8 cellular contexts compared by ENCODE assay signal in genomic region chr2:74958277-74959105, GRCh38. TPM values are rescaled to one million over a fixed set of nuclear protein-coding genes. Genes with fewer than 3 reads are reported as not detected.
DNase-seq lines count a peak whose midpoint lies in the region; ATAC-seq and TF ChIP-seq lines count a peak whose summit lies in the region.

Gene POLE4, plus strand, starts transcription at chr2:74958643. Its CDS starts 37 bp downstream, at chr2:74958680.

- H3K36me3 ChIP-seq in left ventricle myocardium inferior (peaks cover 18% of the 10 kb centered on the region), upper lobe of right lung (peaks cover 14% of the 10 kb centered on the region)

- peaks cover 46% of the 10 kb centered on the region for H3K4me1 Mint-ChIP-seq in T-helper 1 cell treated with Interleukin-12 subunit alpha and Interleukin-12 subunit beta and Interleukin-4 antibody, amounts not matched to agents 30 μg/mL and 1 μg/mL, for 36 hours (ENCODE audit: low read depth)
- H3K4me1 Mint-ChIP-seq in progenitor cell of endocrine pancreas (ENCODE audit: low read depth) = no peaks in the 10 kb centered on the region

- no peaks in the 10 kb centered on the region for H3K27me3 Mint-ChIP-seq in T-helper 1 cell treated with Interleukin-12 subunit alpha and Interleukin-12 subunit beta and Interleukin-4 antibody, amounts not matched to agents 30 μg/mL and 1 μg/mL, for 36 hours (ENCODE audit: low read depth)
- peaks cover 9% of the 10 kb centered on the region for H3K27me3 Mint-ChIP-seq in progenitor cell of endocrine pancreas

- H3K4me3 Mint-ChIP-seq in T-helper 1 cell treated with Interleukin-12 subunit alpha and Interleukin-12 subunit beta and Interleukin-4 antibody, amounts not matched to agents 30 μg/mL and 1 μg/mL, for 36 hours = peak within 1 kb of the TSS; percentile 82
- peak within 1 kb of the TSS; percentile 78 for H3K4me3 Mint-ChIP-seq in progenitor cell of endocrine pancreas (ENCODE audit: low read depth)

- peak; percentile 51 for DNase-seq in NCI-H146 treated with DMSO at 0.1 percent for 48 hours (lab: John Stamatoyannopoulos, UW; ENCODE audit: unreplicated experiment)
- peak; percentile 50 for DNase-seq in amniotic stem cell (lab: John Stamatoyannopoulos, UW)
- peak; percentile 94 for DNase-seq in left ventricle myocardium inferior
- DNase-seq in progenitor cell of endocrine pancreas (ENCODE audit: low spot score, unreplicated experiment) = peak; percentile 81
- DNase-seq in upper lobe of right lung = peak; percentile 98

- H3K36me3 Mint-ChIP-seq in T-helper 1 cell treated with Interleukin-12 subunit alpha and Interleukin-12 subunit beta and Interleukin-4 antibody, amounts not matched to agents 30 μg/mL and 1 μg/mL, for 36 hours (ENCODE audit: low read depth) = peaks cover 42% of the 10 kb centered on the region
- peaks cover 33% of the 10 kb centered on the region for H3K36me3 Mint-ChIP-seq in progenitor cell of endocrine pancreas (ENCODE audit: insufficient read depth)

- TF ChIP-seq CTCF in left ventricle myocardium inferior (IDR thresholded peaks at IDR 0.05; ENCODE audit: borderline replicate concordance) (no peak), progenitor cell of endocrine pancreas (IDR thresholded peaks at IDR 0.05; ENCODE audit: unreplicated experiment) (no peak), upper lobe of right lung (IDR thresholded peaks at IDR 0.05) (peak; percentile 16)

- ATAC-seq in GM18498 (IDR thresholded peaks at IDR 0.05; ENCODE audit: unreplicated experiment) (peak; percentile 94), HG02884 (IDR thresholded peaks at IDR 0.05; ENCODE audit: unreplicated experiment) (peak; percentile 86), upper lobe of right lung (peak; percentile 98)

- H3K27ac ChIP-seq in left ventricle myocardium inferior (replicated peaks) (peak within 1 kb of the TSS; percentile 93), upper lobe of right lung (peak within 1 kb of the TSS; percentile 91)

- H3K4me3 ChIP-seq in left ventricle myocardium inferior = peak within 1 kb of the TSS; percentile 72
- H3K4me3 ChIP-seq in upper lobe of right lung = peak within 1 kb of the TSS; percentile 66

- H3K27ac Mint-ChIP-seq in T-helper 1 cell treated with Interleukin-12 subunit alpha and Interleukin-12 subunit beta and Interleukin-4 antibody, amounts not matched to agents 30 μg/mL and 1 μg/mL, for 36 hours = peak within 1 kb of the TSS; percentile 87
- peak within 1 kb of the TSS; percentile 89 for H3K27ac Mint-ChIP-seq in progenitor cell of endocrine pancreas

- intact Hi-C loops in left ventricle myocardium inferior (cut with micrococcal nuclease) (no loop called here), upper lobe of right lung (cut with DNase I) (no loop called here)

- H3K27me3 ChIP-seq in left ventricle myocardium inferior (ENCODE audit: low read depth) (no peaks in the 10 kb centered on the region), upper lobe of right lung (no peaks in the 10 kb centered on the region)

- no peaks in the 10 kb centered on the region for H3K9me3 Mint-ChIP-seq in T-helper 1 cell treated with Interleukin-12 subunit alpha and Interleukin-12 subunit beta and Interleukin-4 antibody, amounts not matched to agents 30 μg/mL and 1 μg/mL, for 36 hours
- H3K9me3 Mint-ChIP-seq in progenitor cell of endocrine pancreas (ENCODE audit: low read depth) = peaks cover 3% of the 10 kb centered on the region

- H3K4me1 ChIP-seq in left ventricle myocardium inferior (peaks cover 10% of the 10 kb centered on the region), upper lobe of right lung (no peaks in the 10 kb centered on the region)

- H3K9me3 ChIP-seq in left ventricle myocardium inferior (replicated peaks) (peaks cover under 1% of the 10 kb centered on the region), upper lobe of right lung (no peaks in the 10 kb centered on the region)

RNA-seq across cellular contexts. Expression of gene POLE4, which starts in this region (rescaled TPM):
- total RNA-seq in left ventricle myocardium inferior (36.6 TPM), progenitor cell of endocrine pancreas (27.7 and 33.4 TPM in 2 replicates), upper lobe of right lung (59.8 TPM)

Comparison
In these comparisons a context has a peak if more than half of its experiments do, and no peak if none do; other contexts are left out.
1. Peak in every context shown above with its lines: DNase-seq, ATAC-seq, H3K4me3 ChIP-seq and H3K27ac ChIP-seq.